26 cellular contexts compared by ENCODE assay signal in genomic region chr2:100750143-100750542, GRCh38.
DNase-seq lines count a peak whose midpoint lies in the region; ATAC-seq, FAIRE-seq and TF ChIP-seq lines count a peak whose summit lies in the region.
"Had no signal": no experiment of that assay in that cellular context is flagged by ENCODE, and none has a peak within 500 bp of the region (broad histone marks: within the 10 kb centered on the region; RNA-seq: fewer than 3 reads in every experiment).

No MANE protein-coding gene starts in this region.

- no peaks in the 10 kb centered on the region for H3K9me3 ChIP-seq in left ventricle myocardium inferior (replicated peaks)
- no peaks in the 10 kb centered on the region for H3K9me3 ChIP-seq in right atrium auricular region
- no peaks in the 10 kb centered on the region for H3K9me3 ChIP-seq in K562 (replicated peaks; ENCODE audit: control insufficient read depth, insufficient read depth, low read depth, low read length)
- H3K9me3 ChIP-seq: BE2C had no signal

- H3K9ac ChIP-seq in K562 (ENCODE audit: insufficient read depth in 1 of 2, low read depth in 2 of 2, low read length in 2 of 2): no peak overlapping the region
- H3K9ac ChIP-seq: BLaER1 treated with 17β-estradiol and CSF1 and Interleukin-3, amounts not matched to agents 10 nM and 100 nM; GM23248 had no signal

- peaks cover 44% of the 10 kb centered on the region for H3K4me1 ChIP-seq in left ventricle myocardium inferior
- peaks cover 0 to 30% of the 10 kb centered on the region in 2 donors for H3K4me1 ChIP-seq in right atrium auricular region
- H3K4me1 ChIP-seq in K562 (replicated peaks in 1 of 2; ENCODE audit: control insufficient read depth in 2 of 2, insufficient read depth in 2 of 2, low read length in 2 of 2): no peaks in the 10 kb centered on the region
- H3K4me1 ChIP-seq: BE2C had no signal

- H4K20me1 ChIP-seq in K562 (replicated peaks; ENCODE audit: control insufficient read depth, insufficient read depth, low read length): no peaks in the 10 kb centered on the region
- H4K20me1 ChIP-seq: BLaER1 treated with 17β-estradiol and CSF1 and Interleukin-3, amounts not matched to agents 10 nM and 100 nM had no signal

- no peaks in the 10 kb centered on the region for H3K9me3 Mint-ChIP-seq in activated naive CD8-positive, alpha-beta T cell treated with anti-CD3 and anti-CD28 coated beads for 36 hours
- H3K9me3 Mint-ChIP-seq in activated naive CD8-positive, alpha-beta T cell treated with anti-CD3 and anti-CD28 coated beads, Interleukin-2, amount 50 U/mL, for 24 hours: no peaks in the 10 kb centered on the region
- H3K9me3 Mint-ChIP-seq: CD4-positive, alpha-beta T cell had no signal

- ATAC-seq in activated naive CD8-positive, alpha-beta T cell treated with anti-CD3 and anti-CD28 coated beads, Interleukin-2, amount 50 U/mL, for 24 hours: no peak
- ATAC-seq in K562: no peak
- ATAC-seq: GM12878 had no signal

- FAIRE-seq in K562 (lab: Jason Lieb, UNC): no peak
- FAIRE-seq: A204.1, D721Med, GM12878, GM19239, H1 had no signal

- H3K27ac Mint-ChIP-seq in activated naive CD8-positive, alpha-beta T cell treated with anti-CD3 and anti-CD28 coated beads for 36 hours: peak overlapping the region; percentile 30
- H3K27ac Mint-ChIP-seq in activated naive CD8-positive, alpha-beta T cell treated with anti-CD3 and anti-CD28 coated beads, Interleukin-2, amount 50 U/mL, for 24 hours: no peak overlapping the region
- H3K27ac Mint-ChIP-seq: CD4-positive, alpha-beta T cell had no signal

- H3K27me3 ChIP-seq in left ventricle myocardium inferior (ENCODE audit: low read depth) (no peaks in the 10 kb centered on the region), right atrium auricular region (no peaks in the 10 kb centered on the region), K562 (ENCODE audit: control insufficient read depth in 2 of 2, insufficient read depth in 2 of 2, low read length in 2 of 2) (peaks cover 3 to 6% of the 10 kb centered on the region in 2 experiments; a peak in 3 of 5 replicates)
- H3K27me3 ChIP-seq: BE2C; BLaER1 treated with 17β-estradiol and CSF1 and Interleukin-3, amounts not matched to agents 10 nM and 100 nM had no signal

- H3K9me1 ChIP-seq in K562 (ENCODE audit: control insufficient read depth, insufficient read depth, low read length): no peaks in the 10 kb centered on the region

- no peak overlapping the region for H2AFZ ChIP-seq in K562 (ENCODE audit: low read depth, low read length)
- H2AFZ ChIP-seq: GM23248 had no signal

- H3K4me3 Mint-ChIP-seq in activated naive CD8-positive, alpha-beta T cell treated with anti-CD3 and anti-CD28 coated beads for 36 hours: no peak overlapping the region
- no peak overlapping the region for H3K4me3 Mint-ChIP-seq in activated naive CD8-positive, alpha-beta T cell treated with anti-CD3 and anti-CD28 coated beads, Interleukin-2, amount 50 U/mL, for 24 hours
- H3K4me3 Mint-ChIP-seq: CD14-positive monocyte; CD4-positive, alpha-beta T cell; CD8-positive, alpha-beta memory T cell had no signal

- POLR2A ChIA-PET in K562 (lab: Yijun Ruan, JAX): interaction anchor here (0.7 kb wide), 1 partner anchor 17 kb away, joined by 4 read pairs; no protein-coding TSS in a partner anchor

- in situ Hi-C loops in K562 (cut with MboI): no loop called here

- CTCF ChIA-PET in K562 (lab: Yijun Ruan, JAX; ENCODE audit: low intra/inter-chr PET ratio): no interaction called here

- no peaks in the 10 kb centered on the region for H3K36me3 Mint-ChIP-seq in activated naive CD8-positive, alpha-beta T cell treated with anti-CD3 and anti-CD28 coated beads for 36 hours
- peaks cover 2% of the 10 kb centered on the region for H3K36me3 Mint-ChIP-seq in activated naive CD8-positive, alpha-beta T cell treated with anti-CD3 and anti-CD28 coated beads, Interleukin-2, amount 50 U/mL, for 24 hours (ENCODE audit: low read depth)
- H3K36me3 Mint-ChIP-seq: CD14-positive monocyte; CD8-positive, alpha-beta memory T cell had no signal

- TF ChIP-seq POLR2A in K562 (conservative IDR thresholded peaks at IDR 0.05): no peak

- H3K36me3 ChIP-seq in left ventricle myocardium inferior: no peaks in the 10 kb centered on the region
- H3K36me3 ChIP-seq in right atrium auricular region: no peaks in the 10 kb centered on the region
- no peaks in the 10 kb centered on the region for H3K36me3 ChIP-seq in K562 (ENCODE audit: control insufficient read depth, insufficient read depth, low read length)
- H3K36me3 ChIP-seq: BE2C; BLaER1 treated with 17β-estradiol and CSF1 and Interleukin-3, amounts not matched to agents 10 nM and 100 nM had no signal

- no peak for TF ChIP-seq EP300 in K562 (IDR thresholded peaks at IDR 0.05; ENCODE audit: low read length)

- H3K4me3 ChIP-seq in left ventricle myocardium inferior (no peak overlapping the region), right atrium auricular region (no peak overlapping the region), K562 (no peak overlapping the region), coronary artery (no peak overlapping the region)
- H3K4me3 ChIP-seq: BLaER1 treated with 17β-estradiol and CSF1 and Interleukin-3, amounts not matched to agents 10 nM and 100 nM; GM12878; GM23248 had no signal

- peaks cover under 1% of the 10 kb centered on the region for H3K27me3 Mint-ChIP-seq in activated naive CD8-positive, alpha-beta T cell treated with anti-CD3 and anti-CD28 coated beads for 36 hours
- H3K27me3 Mint-ChIP-seq in activated naive CD8-positive, alpha-beta T cell treated with anti-CD3 and anti-CD28 coated beads, Interleukin-2, amount 50 U/mL, for 24 hours: no peaks in the 10 kb centered on the region
- H3K27me3 Mint-ChIP-seq: CD4-positive, alpha-beta T cell had no signal

- TF ChIP-seq CTCF in left ventricle myocardium inferior (IDR thresholded peaks at IDR 0.05; ENCODE audit: borderline replicate concordance) (no peak), right atrium auricular region (IDR thresholded peaks at IDR 0.05) (no peak), K562 (IDR thresholded peaks at IDR 0.05 in 2 of 3, conservative IDR thresholded peaks at IDR 0.05 in 1 of 3; ENCODE audit: insufficient read depth in 2 of 3, low read depth in 1 of 3, low read length in 3 of 3) (no peak), coronary artery (IDR thresholded peaks at IDR 0.05) (no peak)

- intact Hi-C loops in left ventricle myocardium inferior (cut with micrococcal nuclease) (no loop called here), K562 (cut with micrococcal nuclease) (no loop called here)

- H3K4me2 ChIP-seq in K562 (ENCODE audit: insufficient read depth, low read length): no peak overlapping the region

- no peak for DNase-seq in activated naive CD8-positive, alpha-beta T cell treated with anti-CD3 and anti-CD28 coated beads for 36 hours
- DNase-seq in activated naive CD8-positive, alpha-beta T cell treated with anti-CD3 and anti-CD28 coated beads, Interleukin-2, amount 50 U/mL, for 24 hours: no peak
- DNase-seq in left ventricle myocardium inferior (no peak), right atrium auricular region (ENCODE audit: low spot score) (no peak), K562 (ENCODE audit: extremely low read depth in 1 of 4, low spot score in 3 of 4) (no peak), coronary artery (ENCODE audit: low spot score) (no peak)
- DNase-seq: ACHN; AML-193; BE2C; CD4-positive, alpha-beta T cell; CD8-positive, alpha-beta memory T cell; DMS 273 treated with DMSO at 0.1 percent for 48 hours; DMS79; EL; GDM1; GM23248; H7; HCEC 1CT had no signal

- H3K27ac ChIP-seq in left ventricle myocardium inferior (replicated peaks): peak overlapping the region; percentile 58
- peak overlapping the region in 1 of 2 donors; percentile 62 for H3K27ac ChIP-seq in right atrium auricular region
- H3K27ac ChIP-seq in K562 (ENCODE audit: extremely low read depth, low read depth, low read length): no peak overlapping the region
- H3K27ac ChIP-seq in coronary artery: no peak overlapping the region
- H3K27ac ChIP-seq: 22Rv1; BLaER1 treated with 17β-estradiol and CSF1 and Interleukin-3, amounts not matched to agents 10 nM and 100 nM; GM23248 had no signal

- 3% methylated on average over 2 of the region's 2 CpGs for WGBS in K562 (ENCODE audit: insufficient coverage, low coverage, missing lambda C conversion rate)

- TF ChIP-seq RAD21 in K562 (CRISPR knock-in tag; conservative IDR thresholded peaks at IDR 0.05 in 1 of 2, IDR thresholded peaks at IDR 0.05 in 1 of 2): no peak

- H3K79me2 ChIP-seq in K562 (ENCODE audit: control insufficient read depth, insufficient read depth, low read length): no peaks in the 10 kb centered on the region

- H3K4me1 Mint-ChIP-seq in activated naive CD8-positive, alpha-beta T cell treated with anti-CD3 and anti-CD28 coated beads for 36 hours: peaks cover 15% of the 10 kb centered on the region
- peaks cover 12% of the 10 kb centered on the region for H3K4me1 Mint-ChIP-seq in activated naive CD8-positive, alpha-beta T cell treated with anti-CD3 and anti-CD28 coated beads, Interleukin-2, amount 50 U/mL, for 24 hours

- BruUV-seq in K562 (replicated peaks; lab: Mats Ljungman, UMichigan): no TSS peak

TF ChIP-seq in K562, 482 proteins besides CTCF, POLR2A, EP300 and RAD21:
- TF ChIP-seq PRDM10 (IDR thresholded peaks at IDR 0.05; ENCODE audit: partially characterized antibody) (no peak), ZNF316 (IDR thresholded peaks at IDR 0.05) (0 out of 2 replicates have a peak, but pooled peaks have one; percentile 2)
TF ChIP-seq in K562: peak in this region for 1.
